Comparison of ENCODE assay signal across 16 cellular contexts in genomic region chr4:168615294-168615693, GRCh38.
DNase-seq lines count a peak whose midpoint lies in the region; ATAC-seq and TF ChIP-seq lines count a peak whose summit lies in the region.
"Had no signal": no experiment of that assay in that cellular context is flagged by ENCODE, and none has a peak within 500 bp of the region (broad histone marks: within the 10 kb centered on the region; RNA-seq: fewer than 3 reads in every experiment).

No MANE protein-coding gene starts in this region.

- no peaks in the 10 kb centered on the region for H4K20me1 ChIP-seq in OCI-LY7 (ENCODE audit: insufficient read depth, low read length)

- H3K4me2 ChIP-seq in OCI-LY7 (ENCODE audit: low read length): no peak overlapping the region

- peaks cover 42% of the 10 kb centered on the region for H3K4me1 Mint-ChIP-seq in nephron progenitor cell

- H3K9me3 Mint-ChIP-seq in nephron progenitor cell: no peaks in the 10 kb centered on the region

- H2AFZ ChIP-seq in OCI-LY7 (ENCODE audit: low read length): no peak overlapping the region

- H3K27me3 Mint-ChIP-seq in nephron progenitor cell (ENCODE audit: low read depth, poor library complexity): no peaks in the 10 kb centered on the region

- no TSS peak for BruUV-seq in OCI-LY7 (replicated peaks; lab: Mats Ljungman, UMichigan)

- intact Hi-C loops in OCI-LY7 (cut with micrococcal nuclease; ENCODE audit: unreplicated experiment) (no loop called here), sciatic nerve (cut with DNase I) (no loop called here)

- TF ChIP-seq CTCF in choroid plexus epithelial cell (conservative IDR thresholded peaks at IDR 0.05; ENCODE audit: low read depth, low read length): no peak
- TF ChIP-seq CTCF in nephron progenitor cell (IDR thresholded peaks at IDR 0.05): no peak
- no peak for TF ChIP-seq CTCF in OCI-LY7 (conservative IDR thresholded peaks at IDR 0.05; ENCODE audit: low read length)

- ATAC-seq in sciatic nerve: no peak
- ATAC-seq: activated CD4-positive, CD25-positive, alpha-beta regulatory T cell treated with anti-CD3 and anti-CD28 coated beads, Interleukin-2, amount 50 U/mL, for 24 hours; gastrocnemius medialis; mucosa of descending colon had no signal

- peak overlapping the region; percentile 33 for H3K27ac Mint-ChIP-seq in nephron progenitor cell

- CTCF ChIA-PET in OCI-LY7 (lab: Charles Lee; ENCODE audit: unreplicated experiment): no interaction called here

- no peaks in the 10 kb centered on the region for H3K79me2 ChIP-seq in OCI-LY7 (ENCODE audit: insufficient read depth, low read depth, low read length)

- POLR2A ChIA-PET in OCI-LY7 (lab: Charles Lee): interaction anchor here (0.7 kb wide), 1 partner anchor 130 kb away, joined by 3 read pairs; no protein-coding TSS in a partner anchor

- H3K9me2 ChIP-seq in OCI-LY7 (ENCODE audit: insufficient read depth, low read length): no peaks in the 10 kb centered on the region

- no peaks in the 10 kb centered on the region for H3K9me3 ChIP-seq in OCI-LY7 (ENCODE audit: low read length)
- H3K9me3 ChIP-seq: gastrocnemius medialis, mucosa of descending colon, prostate gland had no signal

- H3K4me1 ChIP-seq in OCI-LY7 (ENCODE audit: insufficient read depth, low read length, poor library complexity, severe bottlenecking): no peaks in the 10 kb centered on the region
- H3K4me1 ChIP-seq: gastrocnemius medialis, prostate gland had no signal

- peak; percentile 55 for DNase-seq in AG20443 (ENCODE audit: low spot score)
- peak; percentile 86 for DNase-seq in LHCN-M2 (ENCODE audit: low read depth)
- peak; percentile 68 for DNase-seq in choroid plexus epithelial cell (ENCODE audit: low read depth)
- DNase-seq in nephron progenitor cell: no peak
- DNase-seq in GF-D8 (lab: John Stamatoyannopoulos, UW): no peak
- no peak for DNase-seq in OCI-LY7 (ENCODE audit: low spot score)
- no peak for DNase-seq in sciatic nerve (ENCODE audit: low spot score)
- no peak for DNase-seq in SIG-M5 (lab: John Stamatoyannopoulos, UW)
- DNase-seq: activated CD8-positive, alpha-beta memory T cell treated with anti-CD3 and anti-CD28 coated beads, Interleukin-2, amount 50 U/mL, for 48 hours; C1 segment of cervical spinal cord; gastrocnemius medialis; GOT3; mucosa of descending colon; stimulated activated CD4-positive, alpha-beta T cell treated with anti-CD3 and anti-CD28 coated beads, Interleukin-2, amount 100 ng/mL, for 48 hours had no signal

- no peaks in the 10 kb centered on the region for H3K36me3 Mint-ChIP-seq in nephron progenitor cell (ENCODE audit: low read depth)

- H3K4me3 Mint-ChIP-seq in nephron progenitor cell: no peak overlapping the region

- H3K36me3 ChIP-seq in OCI-LY7 (ENCODE audit: insufficient read depth, low read length): no peaks in the 10 kb centered on the region
- H3K36me3 ChIP-seq: gastrocnemius medialis, prostate gland had no signal

- no peak overlapping the region for H3K27ac ChIP-seq in OCI-LY7 (ENCODE audit: low read depth, low read length, poor library complexity, severe bottlenecking)
- H3K27ac ChIP-seq: gastrocnemius medialis, prostate gland had no signal

- H3K4me3 ChIP-seq in choroid plexus epithelial cell (ENCODE audit: low read depth, low read length) (no peak overlapping the region), OCI-LY7 (ENCODE audit: low read depth, low read length, poor library complexity, severe bottlenecking) (no peak overlapping the region)
- H3K4me3 ChIP-seq: gastrocnemius medialis, mucosa of descending colon, prostate gland had no signal

Comparison
In these comparisons a context has a peak if more than half of its experiments do, and no peak if none do; other contexts are left out.
1. DNase-seq: peak in AG20443 (single experiment), LHCN-M2 (single experiment) and choroid plexus epithelial cell (single experiment); none in nephron progenitor cell (single experiment), GF-D8 (single experiment), OCI-LY7 (single experiment), sciatic nerve (single experiment) and SIG-M5 (single experiment).